In genomic region chr2:74528600-74529356, GRCh38 we compare ENCODE assay signal across 8 cellular contexts. TPM values are rescaled to one million over a fixed set of nuclear protein-coding genes. Genes with fewer than 3 reads are reported as not detected.
DNase-seq lines count a peak whose midpoint lies in the region; ATAC-seq, FAIRE-seq and TF ChIP-seq lines count a peak whose summit lies in the region.

No MANE protein-coding gene starts in this region.

- H3K27me3 Mint-ChIP-seq in memory B cell: no peaks in the 10 kb centered on the region

- H3K36me3 ChIP-seq in BLaER1 (peaks cover 46% of the 10 kb centered on the region), HUES48 (ENCODE audit: control insufficient read depth, insufficient read depth, low read length) (peaks cover 45% of the 10 kb centered on the region), breast epithelium (no peaks in the 10 kb centered on the region)

- H3K27me3 ChIP-seq in BLaER1 (no peaks in the 10 kb centered on the region), HUES48 (ENCODE audit: control insufficient read depth, insufficient read depth, low read length) (no peaks in the 10 kb centered on the region), breast epithelium (no peaks in the 10 kb centered on the region)

- TF ChIP-seq POLR2A in breast epithelium (IDR thresholded peaks at IDR 0.05): no peak

- in situ Hi-C loops in G401 (cut with HindIII; ENCODE audit: low sequenced_read_pairs): no loop called here

- FAIRE-seq in urothelium cell line (lab: Jason Lieb, UNC): no peak

- H3K4me1 ChIP-seq in BLaER1: peaks cover 42% of the 10 kb centered on the region
- H3K4me1 ChIP-seq in HUES48 (ENCODE audit: control insufficient read depth, insufficient read depth, low read length): peaks cover 7% of the 10 kb centered on the region
- peaks cover 0 to 18% of the 10 kb centered on the region in 2 donors for H3K4me1 ChIP-seq in breast epithelium

- H3K4me3 ChIP-seq in BLaER1 (peak overlapping the region; percentile 97), HUES48 (ENCODE audit: low read depth, low read length) (peak overlapping the region; percentile 97), breast epithelium (peak overlapping the region; percentile 75 to 92 (median 77))

- no peaks in the 10 kb centered on the region for H3K9me3 Mint-ChIP-seq in memory B cell

- peak overlapping the region; percentile 96 for H3K27ac ChIP-seq in BLaER1
- H3K27ac ChIP-seq in HUES48 (ENCODE audit: low read depth, low read length): peak overlapping the region; percentile 86
- peak overlapping the region; percentile 90 to 92 for H3K27ac ChIP-seq in breast epithelium

- no peak for TF ChIP-seq CTCF in breast epithelium (IDR thresholded peaks at IDR 0.05)

- H3K4me2 ChIP-seq in BLaER1: peak overlapping the region; percentile 98

- peak overlapping the region; percentile 94 for H3K27ac Mint-ChIP-seq in memory B cell

- H4K20me1 ChIP-seq in BLaER1: peaks cover 32% of the 10 kb centered on the region

- DNase-seq in breast epithelium (ENCODE audit: low spot score in 2 of 2) (no peak), memory B cell (ENCODE audit: low spot score in 2 of 2) (no peak), urothelium cell line (ENCODE audit: low spot score) (peak; percentile 30), G401 (ENCODE audit: low spot score) (no peak), T-helper 9 cell (no peak)

- peak overlapping the region; percentile 94 for H3K9ac ChIP-seq in BLaER1
- peak overlapping the region; percentile 96 for H3K9ac ChIP-seq in HUES48 (ENCODE audit: low read depth, low read length)

- H3K36me3 Mint-ChIP-seq in memory B cell: peaks cover 19% of the 10 kb centered on the region

- intact Hi-C loops in breast epithelium (cut with DNase I; ENCODE audit: low total_unique reads): no loop called here

- peak overlapping the region; percentile 95 for H3K4me3 Mint-ChIP-seq in memory B cell

- peaks cover 46% of the 10 kb centered on the region for H3K4me1 Mint-ChIP-seq in memory B cell

- H3K9me3 ChIP-seq in BLaER1 (no peaks in the 10 kb centered on the region), HUES48 (ENCODE audit: control insufficient read depth, insufficient read depth, low read length) (no peaks in the 10 kb centered on the region), breast epithelium (no peaks in the 10 kb centered on the region)

- ATAC-seq in GM21367 (IDR thresholded peaks at IDR 0.05; ENCODE audit: unreplicated experiment): peak; percentile 9
- peak; percentile 2 for ATAC-seq in memory B cell (ENCODE audit: low read depth)

RNA-seq across cellular contexts. Expression of gene AUP1, which starts 0.7 kb away (rescaled TPM):
- 100 to 1,000 TPM; 108 to 130 (median 128) TPM for total RNA-seq in breast epithelium
- 120 and 137 TPM in 2 replicates for total RNA-seq in G401 (2014; rRNA removed; shearing (Covaris generic))

RNA-seq across cellular contexts. Expression of gene HTRA2, which starts 1.0 kb away (rescaled TPM):
- 10 to 100 TPM; 32.1 to 34.5 (median 32.5) TPM for total RNA-seq in breast epithelium
- total RNA-seq in G401 (2014; rRNA removed; shearing (Covaris generic)): 62.1 and 62.8 TPM in 2 replicates

RNA-seq across cellular contexts. Expression of gene DQX1, which starts 2.7 kb away (rescaled TPM):
- under 1 TPM in 1 of 3 donors, not detected in 2; 0.66 TPM for total RNA-seq in breast epithelium
- 0.81 TPM in 1 of 2 replicates, not detected in the other for total RNA-seq in G401 (2014; rRNA removed; shearing (Covaris generic))

RNA-seq across cellular contexts. Expression of gene TLX2, which starts 14.5 kb away (rescaled TPM):
- not detected for total RNA-seq in breast epithelium
- not detected in 2 replicates for total RNA-seq in G401 (2014; rRNA removed; shearing (Covaris generic))

RNA-seq across cellular contexts. Expression of gene PCGF1, which starts 21.3 kb away (rescaled TPM):
- total RNA-seq in breast epithelium: 10 to 100 TPM; 18.3 to 20.3 (median 19.8) TPM
- 38.2 and 39.9 TPM in 2 replicates for total RNA-seq in G401 (2014; rRNA removed; shearing (Covaris generic))
